1 cellular context compared by ENCODE assay signal in the genomic region with DNA sequence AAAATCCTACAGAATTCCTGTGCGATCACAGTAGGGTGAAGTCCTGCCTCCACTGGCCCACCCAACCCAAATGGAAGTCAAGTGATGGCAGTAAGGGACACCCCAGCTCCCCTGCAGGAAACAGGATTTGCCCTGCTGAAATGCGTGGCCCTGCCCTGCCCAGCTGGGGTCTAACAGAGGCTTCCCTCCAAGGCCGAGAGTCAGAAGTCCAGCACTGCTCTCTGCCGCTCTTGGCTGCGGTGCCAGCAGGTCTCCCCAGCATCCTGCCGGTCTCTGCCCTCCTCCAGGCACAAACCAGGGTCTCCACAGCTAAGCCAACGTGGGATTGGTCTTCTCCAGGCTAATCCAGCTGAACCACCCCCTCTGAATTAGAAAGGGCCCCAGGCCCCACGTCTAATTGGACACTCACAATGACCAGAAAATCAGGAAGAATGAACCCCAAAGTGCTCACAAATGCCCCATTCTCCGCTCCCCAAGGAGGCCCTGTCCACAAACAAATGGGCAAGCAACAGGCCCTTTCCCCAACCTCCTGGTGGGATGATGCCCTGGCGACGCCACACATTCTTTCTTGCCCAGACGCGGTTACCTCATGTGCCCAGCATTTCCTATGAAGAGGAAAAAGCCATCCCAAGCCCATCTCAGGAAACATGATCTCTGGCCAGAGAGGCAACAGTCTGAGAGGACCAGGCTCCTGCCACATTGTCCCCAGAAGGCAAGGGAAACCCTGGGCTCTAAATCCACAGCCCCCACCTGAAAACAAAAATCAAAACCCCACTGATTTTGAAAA.
TF ChIP-seq lines count a peak whose summit lies in the region.

No MANE protein-coding gene starts in this region.

TF ChIP-seq in IMR-90, 13 proteins besides CTCF, POLR2A, EP300 and RAD21 (continued from another document):
- TF ChIP-seq, protein P1, sequence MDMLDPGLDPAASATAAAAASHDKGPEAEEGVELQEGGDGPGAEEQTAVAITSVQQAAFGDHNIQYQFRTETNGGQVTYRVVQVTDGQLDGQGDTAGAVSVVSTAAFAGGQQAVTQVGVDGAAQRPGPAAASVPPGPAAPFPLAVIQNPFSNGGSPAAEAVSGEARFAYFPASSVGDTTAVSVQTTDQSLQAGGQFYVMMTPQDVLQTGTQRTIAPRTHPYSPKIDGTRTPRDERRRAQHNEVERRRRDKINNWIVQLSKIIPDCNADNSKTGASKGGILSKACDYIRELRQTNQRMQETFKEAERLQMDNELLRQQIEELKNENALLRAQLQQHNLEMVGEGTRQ (IDR thresholded peaks at IDR 0.05; ENCODE audit: low read depth, low read length), result no peak
- no peak for TF ChIP-seq MAFK (IDR thresholded peaks at IDR 0.05; ENCODE audit: low read depth, low read length)
